ENCODE assay signal across 8 cellular contexts in genomic region chr14:66272221-66272620, GRCh38.
"Had no signal": no experiment of that assay in that cellular context is flagged by ENCODE, and none has a peak within 500 bp of the region (broad histone marks: within the 10 kb centered on the region; RNA-seq: fewer than 3 reads in every experiment).

No MANE protein-coding gene starts in this region.

- ATAC-seq: GM12878 had no signal

- H3K4me3 ChIP-seq: GM12878 had no signal

- DNase-seq: GDM1, GF-D8 had no signal

- FAIRE-seq: G401.6, GM12878, GM12891, GM12892, GM18507, GM19239 had no signal
